Comparison of ENCODE assay signal across 34 cellular contexts in the genomic region with DNA sequence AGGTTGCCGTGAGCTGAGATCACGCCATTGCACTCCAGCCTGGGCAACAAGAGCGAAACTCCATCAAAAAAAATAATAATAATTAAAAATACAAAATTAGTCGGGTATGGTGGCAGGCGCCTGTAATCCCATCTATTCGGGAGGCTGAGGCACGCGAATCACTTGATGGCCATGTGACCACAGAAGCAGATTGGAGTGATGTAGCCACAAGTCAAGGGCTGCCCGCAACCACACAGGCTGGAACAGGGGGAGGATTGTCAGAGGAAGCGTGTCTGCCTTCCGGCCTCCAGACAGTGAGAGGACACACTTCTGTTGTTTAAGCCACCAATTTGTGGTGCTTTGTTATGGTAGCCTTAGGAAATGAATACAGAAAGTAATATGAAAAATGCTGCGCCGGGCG. TPM values are rescaled to one million over a fixed set of nuclear protein-coding genes. Genes with fewer than 3 reads are reported as not detected.
"Had no signal": no experiment of that assay in that cellular context is flagged by ENCODE, and none has a peak within 500 bp of the region (broad histone marks: within the 10 kb centered on the region; RNA-seq: fewer than 3 reads in every experiment).

No MANE protein-coding gene starts in this region.

- H3K9me3 ChIP-seq: esophagus muscularis mucosa, gastrocnemius medialis, heart left ventricle had no signal

- DNase-seq: activated B cell treated with CpG ODN at 0.5 μM for 24 hours; activated CD4-positive, alpha-beta T cell treated with anti-CD3 and anti-CD28 coated beads for 48 hours; activated CD4-positive, alpha-beta T cell treated with anti-CD3 and anti-CD28 coated beads, Interleukin-2, amount 50 U/mL, for 1 hour; activated CD4-positive, alpha-beta T cell treated with anti-CD3 and anti-CD28 coated beads, Interleukin-2, amount 50 U/mL, for 48 hours; activated CD8-positive, alpha-beta memory T cell treated with anti-CD3 and anti-CD28 coated beads for 24 hours; activated CD8-positive, alpha-beta T cell treated with anti-CD3 and anti-CD28 coated beads for 36 hours; activated effector memory CD4-positive, alpha-beta T cell treated with Interleukin-2 at 50 U/mL for 16 hours; activated gamma-delta T cell treated with Interleukin-2 at 50 U/mL for 16 hours; activated naive CD4-positive, alpha-beta T cell treated with anti-CD3 and anti-CD28 coated beads, Interleukin-2, amount 50 U/mL, for 16 hours; activated naive CD4-positive, alpha-beta T cell treated with Interleukin-2 at 50 U/mL for 16 hours; activated T-cell treated with anti-CD3 and anti-CD28 coated beads, Interleukin-2, amount 50 U/mL, for 4 hours; amniotic stem cell; anterior cingulate cortex; brain microvascular endothelial cell; cortex of kidney; dermis blood vessel endothelial cell; effector CD4-positive, alpha-beta T cell; effector memory CD8-positive, alpha-beta T cell; erythroblast; foreskin keratinocyte; gastrocnemius medialis; glutamatergic neuron; heart left ventricle; T-helper 2 cell; WERI-Rb-1 had no signal

- H3K36me3 ChIP-seq: brain microvascular endothelial cell, esophagus muscularis mucosa, gastrocnemius medialis, heart left ventricle, WERI-Rb-1 had no signal

- H3K9me3 Mint-ChIP-seq: activated B cell treated with CpG ODN at 0.5 μM for 24 hours; activated CD8-positive, alpha-beta T cell treated with anti-CD3 and anti-CD28 coated beads for 36 hours; activated T-cell treated with anti-CD3 and anti-CD28 coated beads, Interleukin-2, amount 50 U/mL, for 4 hours; activated T-helper 17 cell treated with anti-CD3 and anti-CD28 coated beads, Interleukin-2, amount 50 U/mL, for 72 hours; central memory CD8-positive, alpha-beta T cell; effector memory CD8-positive, alpha-beta T cell had no signal

- ATAC-seq: activated CD4-positive, CD25-positive, alpha-beta regulatory T cell treated with anti-CD3 and anti-CD28 coated beads, Interleukin-2, amount 50 U/mL, for 24 hours; activated CD8-positive, alpha-beta T cell treated with anti-CD3 and anti-CD28 coated beads for 36 hours; activated T-cell treated with anti-CD3 and anti-CD28 coated beads, Interleukin-2, amount 50 U/mL, for 4 hours; activated T-helper 17 cell treated with anti-CD3 and anti-CD28 coated beads, Interleukin-2, amount 50 U/mL, for 72 hours; effector memory CD8-positive, alpha-beta T cell; foreskin keratinocyte; gastrocnemius medialis; heart left ventricle had no signal

- H3K36me3 Mint-ChIP-seq: activated naive CD8-positive, alpha-beta T cell had no signal

- H3K27ac ChIP-seq: brain microvascular endothelial cell, esophagus muscularis mucosa, foreskin keratinocyte, gastrocnemius medialis, heart left ventricle, WERI-Rb-1 had no signal

- H3K4me1 ChIP-seq: foreskin keratinocyte had no signal

- H3K4me3 ChIP-seq: esophagus muscularis mucosa, gastrocnemius medialis, heart left ventricle had no signal

- H3K4me3 Mint-ChIP-seq: activated B cell treated with CpG ODN at 0.5 μM for 24 hours; activated CD8-positive, alpha-beta T cell treated with anti-CD3 and anti-CD28 coated beads for 36 hours; activated naive CD8-positive, alpha-beta T cell; activated T-cell treated with anti-CD3 and anti-CD28 coated beads, Interleukin-2, amount 50 U/mL, for 4 hours; activated T-helper 17 cell treated with anti-CD3 and anti-CD28 coated beads, Interleukin-2, amount 50 U/mL, for 72 hours; central memory CD8-positive, alpha-beta T cell; effector memory CD8-positive, alpha-beta T cell had no signal

- H3K27ac Mint-ChIP-seq: activated B cell treated with CpG ODN at 0.5 μM for 24 hours; activated CD8-positive, alpha-beta T cell treated with anti-CD3 and anti-CD28 coated beads for 36 hours; activated naive CD8-positive, alpha-beta T cell; activated T-helper 17 cell treated with anti-CD3 and anti-CD28 coated beads, Interleukin-2, amount 50 U/mL, for 72 hours; effector memory CD8-positive, alpha-beta T cell had no signal

- H3K4me1 Mint-ChIP-seq: activated T-helper 17 cell treated with anti-CD3 and anti-CD28 coated beads, Interleukin-2, amount 50 U/mL, for 72 hours; central memory CD8-positive, alpha-beta T cell had no signal

RNA-seq across cellular contexts. Expression of gene PYY, which starts 38.9 kb away (rescaled TPM):
- total RNA-seq: activated B cell treated with CpG ODN at 0.5 μM for 24 hours; activated T-cell treated with anti-CD3 and anti-CD28 coated beads, Interleukin-2, amount 50 U/mL, for 4 hours; activated T-helper 17 cell treated with anti-CD3 and anti-CD28 coated beads, Interleukin-2, amount 50 U/mL, for 72 hours; astrocyte; cardiac septum; cerebellum; dermis blood vessel endothelial cell; esophagus muscularis mucosa; foreskin keratinocyte; gastrocnemius medialis; heart left ventricle had no signal

RNA-seq across cellular contexts. Expression of gene PPY, which starts 50.4 kb away (rescaled TPM):
- total RNA-seq: activated B cell treated with CpG ODN at 0.5 μM for 24 hours; activated CD8-positive, alpha-beta T cell treated with anti-CD3 and anti-CD28 coated beads for 36 hours; activated T-cell treated with anti-CD3 and anti-CD28 coated beads, Interleukin-2, amount 50 U/mL, for 4 hours; astrocyte; bronchial epithelial cell; cardiac septum; cerebellum; dermis blood vessel endothelial cell; esophagus muscularis mucosa; foreskin keratinocyte; gastrocnemius medialis; heart left ventricle had no signal
